ENCODE assay signal across 12 cellular contexts in genomic region chr14:54606631-54607133, GRCh38. TPM values are rescaled to one million over a fixed set of nuclear protein-coding genes. Genes with fewer than 3 reads are reported as not detected.
A peak's percentile ranks its signal among the peaks of the same experiment; 100 is the strongest.
DNase-seq lines count a peak whose midpoint lies in the region; ATAC-seq and TF ChIP-seq lines count a peak whose summit lies in the region.
"Had no signal": no experiment of that assay in that cellular context is flagged by ENCODE, and none has a peak within 500 bp of the region (broad histone marks: within the 10 kb centered on the region; RNA-seq: fewer than 3 reads in every experiment).

No MANE protein-coding gene starts in this region.

- H3K27me3 ChIP-seq in left ventricle myocardium inferior (ENCODE audit: low read depth), result no peaks in the 10 kb centered on the region
- H3K27me3 ChIP-seq in smooth muscle cell (ENCODE audit: low read depth), result no peaks in the 10 kb centered on the region
- H3K27me3 ChIP-seq: hepatocyte had no signal

- DNase-seq in GM04504 (ENCODE audit: low read depth), result peak; percentile 89
- DNase-seq in astrocyte of the cerebellum (ENCODE audit: low read depth), result peak; percentile 84
- no peak for DNase-seq in left ventricle myocardium inferior
- no peak for DNase-seq in smooth muscle cell (lab: John Stamatoyannopoulos, UW; ENCODE audit: unreplicated experiment)
- DNase-seq in stimulated activated CD4-positive, alpha-beta T cell treated with anti-CD3 and anti-CD28 coated beads, Interleukin-12 subunit alpha, Interleukin-12 subunit beta, amount 100 ng/mL, for 4 hours, result no peak
- DNase-seq in WTC11 (ENCODE audit: low spot score), result no peak
- DNase-seq: activated B cell treated with CpG ODN at 0.5 μM for 24 hours, MM.1S, NCI-H510A treated with DMSO at 0.1 percent for 48 hours had no signal

- H3K4me1 ChIP-seq in left ventricle myocardium inferior (peaks cover 84% of the 10 kb centered on the region), smooth muscle cell (ENCODE audit: low read depth) (no peaks in the 10 kb centered on the region)

- H3K4me3 Mint-ChIP-seq in stimulated activated memory B cell treated with anti-CD40 and anti-IgM and Interleukin-4, amounts not matched to agents 10 μg/mL and 1 μg/mL and 100 μg/mL, for 72 hours, result no peak overlapping the region
- H3K4me3 Mint-ChIP-seq in WTC11, result no peak overlapping the region
- H3K4me3 Mint-ChIP-seq: activated B cell treated with CpG ODN at 0.5 μM for 24 hours had no signal

- in situ Hi-C loops in astrocyte of the cerebellum (cut with HindIII; ENCODE audit: low sequenced_read_pairs), result no loop called here

- H3F3A ChIP-seq in smooth muscle cell (ENCODE audit: low read depth), result peaks cover 33% of the 10 kb centered on the region

- peaks cover 9% of the 10 kb centered on the region for H3K4me1 Mint-ChIP-seq in stimulated activated memory B cell treated with anti-CD40 and anti-IgM and Interleukin-4, amounts not matched to agents 10 μg/mL and 1 μg/mL and 100 μg/mL, for 72 hours
- H3K4me1 Mint-ChIP-seq in WTC11, result peaks cover 4% of the 10 kb centered on the region; the same call in 1 of the 2 replicates
- H3K4me1 Mint-ChIP-seq: activated B cell treated with CpG ODN at 0.5 μM for 24 hours had no signal

- CTCF ChIA-PET in WTC11 (lab: Charles Lee), result interaction anchor here (0.6 to 1.3 kb wide), 2 partner anchors 84 to 166 kb away, joined by 3 read pairs; no protein-coding TSS in a partner anchor

- POLR2A ChIA-PET in WTC11 (lab: Charles Lee), result no interaction called here

- peaks cover 3% of the 10 kb centered on the region for H3K9me3 Mint-ChIP-seq in stimulated activated memory B cell treated with anti-CD40 and anti-IgM and Interleukin-4, amounts not matched to agents 10 μg/mL and 1 μg/mL and 100 μg/mL, for 72 hours
- H3K9me3 Mint-ChIP-seq in WTC11, result peaks cover 10% of the 10 kb centered on the region
- H3K9me3 Mint-ChIP-seq: activated B cell treated with CpG ODN at 0.5 μM for 24 hours had no signal

- ATAC-seq in stimulated activated memory B cell treated with anti-CD40 and anti-IgM and Interleukin-4, amounts not matched to agents 10 μg/mL and 1 μg/mL and 100 μg/mL, for 72 hours, result no peak
- no peak for ATAC-seq in WTC11
- ATAC-seq in GM21360 (IDR thresholded peaks at IDR 0.05; ENCODE audit: unreplicated experiment), result no peak

- H4K20me1 ChIP-seq in smooth muscle cell (ENCODE audit: low read depth), result peaks cover 4% of the 10 kb centered on the region

- H3K36me3 ChIP-seq in left ventricle myocardium inferior, result peaks cover 4% of the 10 kb centered on the region
- no peaks in the 10 kb centered on the region for H3K36me3 ChIP-seq in smooth muscle cell (ENCODE audit: low read depth)

- H3K27ac Mint-ChIP-seq in stimulated activated memory B cell treated with anti-CD40 and anti-IgM and Interleukin-4, amounts not matched to agents 10 μg/mL and 1 μg/mL and 100 μg/mL, for 72 hours, result no peak overlapping the region
- H3K27ac Mint-ChIP-seq in WTC11, result no peak overlapping the region; the same call in 1 of the 2 replicates
- H3K27ac Mint-ChIP-seq: activated B cell treated with CpG ODN at 0.5 μM for 24 hours had no signal

- peaks cover 68% of the 10 kb centered on the region for H3K79me2 ChIP-seq in smooth muscle cell (ENCODE audit: low read depth)

- TF ChIP-seq CTCF in astrocyte of the cerebellum (IDR thresholded peaks at IDR 0.05; ENCODE audit: low read depth, low read length, missing control alignments) (no peak), left ventricle myocardium inferior (IDR thresholded peaks at IDR 0.05; ENCODE audit: borderline replicate concordance) (no peak), smooth muscle cell (IDR thresholded peaks at IDR 0.05; ENCODE audit: borderline replicate concordance, insufficient read depth, poor library complexity, severe bottlenecking) (no peak), WTC11 (IDR thresholded peaks at IDR 0.05) (no peak)

- H3K9me3 ChIP-seq in left ventricle myocardium inferior (replicated peaks), result peaks cover 8% of the 10 kb centered on the region
- no peaks in the 10 kb centered on the region for H3K9me3 ChIP-seq in smooth muscle cell (replicated peaks; ENCODE audit: low read depth)

- peak overlapping the region; percentile 53 for H3K9ac ChIP-seq in smooth muscle cell (ENCODE audit: low read depth)

- no peak overlapping the region for H3K4me3 ChIP-seq in astrocyte of the cerebellum (ENCODE audit: low read depth, low read length)
- H3K4me3 ChIP-seq in left ventricle myocardium inferior, result no peak overlapping the region
- no peak overlapping the region for H3K4me3 ChIP-seq in smooth muscle cell
- H3K4me3 ChIP-seq: hepatocyte had no signal

- H3K27me3 Mint-ChIP-seq in stimulated activated memory B cell treated with anti-CD40 and anti-IgM and Interleukin-4, amounts not matched to agents 10 μg/mL and 1 μg/mL and 100 μg/mL, for 72 hours, result no peaks in the 10 kb centered on the region
- H3K27me3 Mint-ChIP-seq in WTC11 (ENCODE audit: low read depth), result no peaks in the 10 kb centered on the region
- H3K27me3 Mint-ChIP-seq: activated B cell treated with CpG ODN at 0.5 μM for 24 hours had no signal

- 52% methylated on average over 3 of the region's 3 CpGs for WGBS in smooth muscle cell (ENCODE audit: low lambda C conversion rate)

- H2AFZ ChIP-seq in smooth muscle cell (ENCODE audit: low read depth), result no peak overlapping the region
- H2AFZ ChIP-seq: hepatocyte had no signal

- intact Hi-C loops in left ventricle myocardium inferior (cut with micrococcal nuclease), result no loop called here

- H3K4me2 ChIP-seq in smooth muscle cell, result peak overlapping the region; percentile 30
- H3K4me2 ChIP-seq: hepatocyte had no signal

- H3K27ac ChIP-seq in left ventricle myocardium inferior (replicated peaks), result peak overlapping the region; percentile 88
- peak overlapping the region; percentile 86 for H3K27ac ChIP-seq in smooth muscle cell (ENCODE audit: low read depth)
- H3K27ac ChIP-seq: hepatocyte had no signal

- peaks cover 23% of the 10 kb centered on the region for H3K36me3 Mint-ChIP-seq in stimulated activated memory B cell treated with anti-CD40 and anti-IgM and Interleukin-4, amounts not matched to agents 10 μg/mL and 1 μg/mL and 100 μg/mL, for 72 hours
- peaks cover 4% of the 10 kb centered on the region for H3K36me3 Mint-ChIP-seq in WTC11

TF ChIP-seq in WTC11, 78 proteins besides CTCF, POLR2A, EP300 and RAD21:
- TF ChIP-seq RORB (CRISPR knock-in tag; IDR thresholded peaks at IDR 0.05), result no peak
- TF ChIP-seq HMGA2 (CRISPR knock-in tag; IDR thresholded peaks at IDR 0.05), result no peak
- TF ChIP-seq ZNF121 (CRISPR knock-in tag; IDR thresholded peaks at IDR 0.05), result no peak
- TF ChIP-seq MYBL2 (CRISPR knock-in tag; IDR thresholded peaks at IDR 0.05), result no peak
- TF ChIP-seq FOXP4 (CRISPR knock-in tag; IDR thresholded peaks at IDR 0.05), result no peak

RNA-seq across cellular contexts. Expression of gene SAMD4A, which starts 39.8 kb away (rescaled TPM):
- total RNA-seq in left ventricle myocardium inferior (173 TPM), smooth muscle cell (36.7 and 52.3 TPM in 2 replicates), WTC11 (2021) (5.2 to 6.0 TPM (median 5.3 TPM) in 3 replicates)
- polyA plus RNA-seq in smooth muscle cell, result 9.2 and 17.6 TPM in 2 replicates

Comparison
In these comparisons a context has a peak if more than half of its experiments do, and no peak if none do; other contexts are left out.
1. DNase-seq: peak in GM04504 (single experiment) and astrocyte of the cerebellum (single experiment); none in left ventricle myocardium inferior (single experiment), smooth muscle cell (single experiment), stimulated activated CD4-positive, alpha-beta T cell treated with anti-CD3 and anti-CD28 coated beads, Interleukin-12 subunit alpha, Interleukin-12 subunit beta, amount 100 ng/mL, for 4 hours (single experiment) and WTC11 (single experiment).